In genomic region chr16:69963312-69963711, GRCh38 we compare ENCODE assay signal across 1 cellular context. TPM values are rescaled to one million over a fixed set of nuclear protein-coding genes. Genes with fewer than 3 reads are reported as not detected.
"Had no signal": no experiment of that assay in that cellular context is flagged by ENCODE, and none has a peak within 500 bp of the region (broad histone marks: within the 10 kb centered on the region; RNA-seq: fewer than 3 reads in every experiment).

No MANE protein-coding gene starts in this region.

RNA-seq across cellular contexts. Expression of gene CLEC18A, which starts 12.2 kb away (rescaled TPM):
- total RNA-seq: NCI-H460 had no signal
